Comparison of ENCODE assay signal across 8 cellular contexts in genomic region chr9:120490888-120491595, GRCh38.
A peak's percentile ranks its signal among the peaks of the same experiment; 100 is the strongest.
DNase-seq lines count a peak whose midpoint lies in the region; ATAC-seq and TF ChIP-seq lines count a peak whose summit lies in the region.

No MANE protein-coding gene starts in this region.

- TF ChIP-seq CTCF in GM12873 (IDR thresholded peaks at IDR 0.05; ENCODE audit: insufficient read depth, low read depth, low read length, missing control alignments): peak; percentile 21
- no peak for TF ChIP-seq CTCF in fibroblast of villous mesenchyme (IDR thresholded peaks at IDR 0.05; ENCODE audit: insufficient read depth, low read depth, low read length)

- ATAC-seq in GM21447 (IDR thresholded peaks at IDR 0.05; ENCODE audit: unreplicated experiment) (peak; percentile 98), HG03521 (IDR thresholded peaks at IDR 0.05; ENCODE audit: unreplicated experiment) (peak; percentile 89)

- no peak overlapping the region for H3K4me3 ChIP-seq in fibroblast of villous mesenchyme (ENCODE audit: low read depth, low read length)

- DNase-seq in fibroblast of villous mesenchyme (ENCODE audit: low read depth) (peak; percentile 63), NCI-H524 (lab: John Stamatoyannopoulos, UW) (no peak), NCI-H2227 treated with DMSO at 0.1 percent for 48 hours (lab: John Stamatoyannopoulos, UW) (no peak), NCI-H748 treated with DMSO at 0.1 percent for 48 hours (lab: John Stamatoyannopoulos, UW) (no peak), NCI-H128 (lab: John Stamatoyannopoulos, UW; ENCODE audit: unreplicated experiment) (no peak)
